In the genomic region with DNA sequence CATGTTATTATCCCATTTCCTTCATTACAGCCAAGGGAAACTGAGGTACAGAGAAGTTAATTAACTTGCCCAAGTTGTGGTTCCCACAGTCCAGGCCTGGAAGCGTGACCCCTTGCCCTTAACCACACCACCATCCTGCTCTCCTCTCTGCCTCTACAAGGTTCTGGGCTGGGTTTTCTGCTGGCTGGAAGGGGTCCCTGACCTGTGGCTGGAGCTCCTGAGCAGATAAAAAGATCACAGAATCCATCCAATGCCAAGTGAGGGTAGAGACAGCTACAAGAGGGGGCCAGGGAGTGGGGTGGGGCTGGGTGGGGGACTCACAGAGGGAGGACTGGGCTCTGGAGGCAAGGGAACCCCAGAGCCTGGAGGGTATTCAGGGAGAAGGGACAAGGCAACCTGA, we compare ENCODE assay signal across 2 cellular contexts.
TF ChIP-seq lines count a peak whose summit lies in the region.

No MANE protein-coding gene starts in this region.

TF ChIP-seq in SK-N-SH, 30 proteins besides CTCF, POLR2A, EP300 and RAD21 (continued from another document):
- TF ChIP-seq RCOR1 (IDR thresholded peaks at IDR 0.05; ENCODE audit: low read length), result no peak

TF ChIP-seq in SK-N-SH treated with all-trans-retinoic acid at 6 μM for 48 hours, 23 proteins besides CTCF, POLR2A, EP300 and RAD21:
- TF ChIP-seq, protein P1, sequence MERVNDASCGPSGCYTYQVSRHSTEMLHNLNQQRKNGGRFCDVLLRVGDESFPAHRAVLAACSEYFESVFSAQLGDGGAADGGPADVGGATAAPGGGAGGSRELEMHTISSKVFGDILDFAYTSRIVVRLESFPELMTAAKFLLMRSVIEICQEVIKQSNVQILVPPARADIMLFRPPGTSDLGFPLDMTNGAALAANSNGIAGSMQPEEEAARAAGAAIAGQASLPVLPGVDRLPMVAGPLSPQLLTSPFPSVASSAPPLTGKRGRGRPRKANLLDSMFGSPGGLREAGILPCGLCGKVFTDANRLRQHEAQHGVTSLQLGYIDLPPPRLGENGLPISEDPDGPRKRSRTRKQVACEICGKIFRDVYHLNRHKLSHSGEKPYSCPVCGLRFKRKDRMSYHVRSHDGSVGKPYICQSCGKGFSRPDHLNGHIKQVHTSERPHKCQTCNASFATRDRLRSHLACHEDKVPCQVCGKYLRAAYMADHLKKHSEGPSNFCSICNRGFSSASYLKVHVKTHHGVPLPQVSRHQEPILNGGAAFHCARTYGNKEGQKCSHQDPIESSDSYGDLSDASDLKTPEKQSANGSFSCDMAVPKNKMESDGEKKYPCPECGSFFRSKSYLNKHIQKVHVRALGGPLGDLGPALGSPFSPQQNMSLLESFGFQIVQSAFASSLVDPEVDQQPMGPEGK (CRISPR knock-in tag; IDR thresholded peaks at IDR 0.05; ENCODE audit: borderline replicate concordance), result no peak
